22 cellular contexts compared by ENCODE assay signal in the genomic region with DNA sequence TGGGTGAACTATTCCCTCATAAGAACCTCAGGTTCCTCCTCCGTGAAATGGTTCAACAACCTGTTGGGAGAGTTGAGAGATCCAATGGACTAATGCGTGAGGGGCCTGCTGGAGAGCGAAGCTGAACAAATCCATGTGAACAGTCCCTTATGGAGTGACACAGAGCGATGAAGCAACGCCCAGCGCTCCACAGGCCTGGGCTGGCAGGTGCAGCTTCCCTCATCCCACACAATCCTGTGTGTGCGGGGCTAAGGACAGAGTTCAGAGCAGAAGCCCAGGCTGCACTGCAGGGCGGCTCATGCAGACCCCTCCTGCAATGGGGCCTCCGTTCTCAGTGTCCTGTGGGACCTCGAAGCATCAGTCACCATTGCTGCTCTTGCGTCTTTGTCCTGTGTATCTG.
DNase-seq lines count a peak whose midpoint lies in the region; ATAC-seq, FAIRE-seq and TF ChIP-seq lines count a peak whose summit lies in the region.
"Had no signal": no experiment of that assay in that cellular context is flagged by ENCODE, and none has a peak within 500 bp of the region (broad histone marks: within the 10 kb centered on the region; RNA-seq: fewer than 3 reads in every experiment).

No MANE protein-coding gene starts in this region.

- H3K4ac ChIP-seq in neuronal stem cell (ENCODE audit: low read length) = no peak overlapping the region

- H3K9me3 ChIP-seq in HepG2 (ENCODE audit: low read length) = no peaks in the 10 kb centered on the region
- H3K9me3 ChIP-seq in right lobe of liver = no peaks in the 10 kb centered on the region
- peaks cover 4% of the 10 kb centered on the region for H3K9me3 ChIP-seq in endodermal cell (ENCODE audit: control insufficient read depth, low read length)
- H3K9me3 ChIP-seq in neuronal stem cell (replicated peaks in 1 of 2; ENCODE audit: control insufficient read depth in 2 of 2, insufficient read depth in 1 of 2, low read depth in 1 of 2, low read length in 2 of 2) = no peaks in the 10 kb centered on the region
- H3K9me3 ChIP-seq: A549, HAP-1 had no signal

- 22% methylated on average over 5 of the region's 11 CpGs for WGBS in HepG2 (ENCODE audit: low lambda C conversion rate)
- 91% methylated on average over 3 of the region's 11 CpGs for WGBS in right lobe of liver (ENCODE audit: insufficient coverage, low coverage, low lambda C conversion rate, missing lambda C conversion rate)
- 90 to 93% methylated on average over 9 to 11 of the region's 11 CpGs for WGBS in endodermal cell (ENCODE audit: insufficient coverage in 1 of 2, insufficient read length in 1 of 2), 2 experiments
- WGBS in neuronal stem cell (ENCODE audit: extremely low coverage in 2 of 2, insufficient read length in 2 of 2, insufficient replicate concordance in 1 of 2), 2 donors = no CpG with 5 or more reads among the region's 11 CpGs

- H3K79me2 ChIP-seq in HepG2 (ENCODE audit: insufficient read depth, low read length) = no peaks in the 10 kb centered on the region

- no peak for TF ChIP-seq POLR2A in HepG2 (IDR thresholded peaks at IDR 0.05; ENCODE audit: insufficient read depth in 1 of 2, low read depth in 2 of 2, low read length in 2 of 2)
- TF ChIP-seq POLR2A in right lobe of liver (IDR thresholded peaks at IDR 0.05) = no peak

- no peak for TF ChIP-seq CTCF in HepG2 (CRISPR knock-in tag; IDR thresholded peaks at IDR 0.05)
- TF ChIP-seq CTCF in right lobe of liver (IDR thresholded peaks at IDR 0.05) = no peak
- no peak for TF ChIP-seq CTCF in endodermal cell (conservative IDR thresholded peaks at IDR 0.05)
- no peak for TF ChIP-seq CTCF in endothelial cell (IDR thresholded peaks at IDR 0.05; ENCODE audit: unreplicated experiment)

- H3K36me3 ChIP-seq in HepG2 (replicated peaks in 1 of 2; ENCODE audit: control insufficient read depth in 1 of 2, insufficient read depth in 2 of 2, low read length in 2 of 2) (no peaks in the 10 kb centered on the region), right lobe of liver (no peaks in the 10 kb centered on the region), endodermal cell (ENCODE audit: control insufficient read depth, insufficient read depth, low read length) (no peaks in the 10 kb centered on the region), neuronal stem cell (replicated peaks in 1 of 2; ENCODE audit: control insufficient read depth in 2 of 2, insufficient read depth in 2 of 2, low read length in 2 of 2) (no peaks in the 10 kb centered on the region)
- H3K36me3 ChIP-seq: HAP-1 had no signal

- in situ Hi-C loops in HepG2 (cut with HindIII; ENCODE audit: extremely low pct_ligation_motif_present, low pct_unique_long_range_greater_than_20kb) = no loop called here

- H4K20me1 ChIP-seq in HepG2 (ENCODE audit: insufficient read depth, low read length) = no peaks in the 10 kb centered on the region

- peaks cover 11% of the 10 kb centered on the region for H3K4me1 Mint-ChIP-seq in endodermal cell
- H3K4me1 Mint-ChIP-seq in endothelial cell (ENCODE audit: unreplicated experiment) = peaks cover 15% of the 10 kb centered on the region

- H3K4me3 ChIP-seq in HepG2 (replicated peaks in 1 of 3; ENCODE audit: insufficient read depth in 1 of 3, low read depth in 2 of 3, low read length in 3 of 3) = no peak overlapping the region
- no peak overlapping the region for H3K4me3 ChIP-seq in right lobe of liver
- H3K4me3 ChIP-seq in endodermal cell (ENCODE audit: low read length) = no peak overlapping the region
- H3K4me3 ChIP-seq in neuronal stem cell (ENCODE audit: low read length in 2 of 2) = no peak overlapping the region
- H3K4me3 ChIP-seq: A549, HAP-1 had no signal

- H3K27me3 ChIP-seq in HepG2 (ENCODE audit: control insufficient read depth in 1 of 2, insufficient read depth in 2 of 2, low read length in 2 of 2) = peaks cover 5 to 26% of the 10 kb centered on the region in 2 experiments; a peak in 3 of 5 replicates
- no peaks in the 10 kb centered on the region for H3K27me3 ChIP-seq in right lobe of liver
- no peaks in the 10 kb centered on the region for H3K27me3 ChIP-seq in endodermal cell (ENCODE audit: control insufficient read depth, insufficient read depth, low read length, poor library complexity, severe bottlenecking)
- peaks cover 0 to 44% (median 21%) of the 10 kb centered on the region in 3 experiments for H3K27me3 ChIP-seq in neuronal stem cell (ENCODE audit: control insufficient read depth in 3 of 3, insufficient read depth in 3 of 3, low read depth in 1 of 3, low read length in 3 of 3)

- H3K9ac ChIP-seq in HepG2 (ENCODE audit: insufficient read depth, low read depth, low read length) (no peak overlapping the region), endodermal cell (ENCODE audit: extremely low read depth, low read length, poor library complexity, severe bottlenecking) (no peak overlapping the region), neuronal stem cell (ENCODE audit: low read depth, low read length, poor library complexity) (no peak overlapping the region)

- peak; percentile 51; the same call in 2 of the 3 replicates for ATAC-seq in HepG2
- ATAC-seq in right lobe of liver = no peak

- no TSS peak for BruUV-seq in HepG2 (replicated peaks; lab: Mats Ljungman, UMichigan)

- no peak overlapping the region for H4K91ac ChIP-seq in neuronal stem cell (ENCODE audit: low read depth, low read length, poor library complexity)

- H3K27ac ChIP-seq in HepG2 (ENCODE audit: extremely low read length, insufficient read depth, low read length) (no peak overlapping the region), right lobe of liver (no peak overlapping the region), endodermal cell (ENCODE audit: low read depth, low read length) (no peak overlapping the region), neuronal stem cell (replicated peaks; ENCODE audit: low read length) (no peak overlapping the region)
- H3K27ac ChIP-seq: A549 had no signal

- DNase-seq in HepG2 (ENCODE audit: low spot score) (no peak), right lobe of liver (no peak), endodermal cell (peak; percentile 34), neuronal stem cell (ENCODE audit: low spot score) (no peak), AML-193 (lab: John Stamatoyannopoulos, UW) (no peak), epidermal melanocyte (ENCODE audit: insufficient read length, low spot score) (no peak), endothelial cell (ENCODE audit: low spot score) (no peak)
- DNase-seq: 8988T; ACHN; C1 segment of cervical spinal cord; Calu3; CD4-positive, alpha-beta memory T cell; COR-L47; DMS53; DMS79 treated with DMSO at 0.1 percent for 48 hours; GF-D8; GOT3 had no signal

- no peak overlapping the region for H3K14ac ChIP-seq in neuronal stem cell (ENCODE audit: low read length)

- intact Hi-C loops in HepG2 (cut with micrococcal nuclease; ENCODE audit: unreplicated experiment) (no loop called here), right lobe of liver (cut with DNase I) (no loop called here)

- H3K4me2 ChIP-seq in HepG2 (ENCODE audit: low read depth, low read length) = no peak overlapping the region
- no peak overlapping the region for H3K4me2 ChIP-seq in neuronal stem cell (ENCODE audit: insufficient read depth, low read length, poor library complexity, severe bottlenecking)
- H3K4me2 ChIP-seq: A549 had no signal

- H2AFZ ChIP-seq in HepG2 (ENCODE audit: low read length) (no peak overlapping the region), neuronal stem cell (ENCODE audit: low read length) (no peak overlapping the region)

- no peaks in the 10 kb centered on the region for H3K36me3 Mint-ChIP-seq in endodermal cell (ENCODE audit: low read depth)
- H3K36me3 Mint-ChIP-seq in endothelial cell (ENCODE audit: low read depth, unreplicated experiment) = peaks cover 3% of the 10 kb centered on the region
- H3K36me3 Mint-ChIP-seq: CD4-positive, alpha-beta memory T cell had no signal

- no peak overlapping the region for H2BK120ac ChIP-seq in neuronal stem cell (ENCODE audit: low read depth, low read length)

- peaks cover 46% of the 10 kb centered on the region for H3K27me3 Mint-ChIP-seq in endodermal cell (ENCODE audit: insufficient read depth)
- H3K27me3 Mint-ChIP-seq in endothelial cell (ENCODE audit: unreplicated experiment) = peaks cover 8% of the 10 kb centered on the region

- no peak overlapping the region for H2AK5ac ChIP-seq in neuronal stem cell (ENCODE audit: low read depth, low read length)

- H3K4me3 Mint-ChIP-seq in endodermal cell = no peak overlapping the region
- H3K4me3 Mint-ChIP-seq in endothelial cell (ENCODE audit: unreplicated experiment) = no peak overlapping the region
- H3K4me3 Mint-ChIP-seq: CD4-positive, alpha-beta memory T cell had no signal

- no peak overlapping the region for H3K27ac Mint-ChIP-seq in endodermal cell
- H3K27ac Mint-ChIP-seq in endothelial cell (ENCODE audit: unreplicated experiment) = no peak overlapping the region
- H3K27ac Mint-ChIP-seq: CD4-positive, alpha-beta memory T cell had no signal

- no peak for FAIRE-seq in HepG2 (lab: Jason Lieb, UNC)
- FAIRE-seq: GM12891, GM18507, H54 had no signal

- H2BK5ac ChIP-seq in neuronal stem cell (ENCODE audit: low read length) = no peak overlapping the region

- peak overlapping the region; percentile 39 for H3K18ac ChIP-seq in neuronal stem cell (ENCODE audit: low read length)

- no peak overlapping the region for H3K23ac ChIP-seq in neuronal stem cell (ENCODE audit: low read depth, low read length, poor library complexity)

- CTCF ChIA-PET in HepG2 (lab: Yijun Ruan, JAX; ENCODE audit: low intra/inter-chr PET ratio, low total read pairs) = no interaction called here

- POLR2A ChIA-PET in HepG2 (lab: Yijun Ruan, JAX) = no interaction called here

- no peak overlapping the region for H2BK15ac ChIP-seq in neuronal stem cell (ENCODE audit: low read length)

- H3K4me1 ChIP-seq in HepG2 (ENCODE audit: insufficient read depth, low read length) (no peaks in the 10 kb centered on the region), right lobe of liver (no peaks in the 10 kb centered on the region), endodermal cell (ENCODE audit: control insufficient read depth, insufficient read depth, low read length) (no peaks in the 10 kb centered on the region), neuronal stem cell (ENCODE audit: control insufficient read depth in 2 of 2, insufficient read depth in 1 of 2, low read depth in 1 of 2, low read length in 2 of 2) (peaks cover 3 to 8% of the 10 kb centered on the region in 2 donors)
- H3K4me1 ChIP-seq: A549, HAP-1 had no signal

- H4K8ac ChIP-seq in neuronal stem cell (ENCODE audit: low read depth, low read length) = no peak overlapping the region

- TF ChIP-seq RAD21 in HepG2 (CRISPR knock-in tag; IDR thresholded peaks at IDR 0.05) = no peak

- H2BK12ac ChIP-seq in neuronal stem cell (ENCODE audit: low read length) = no peak overlapping the region

- no peak for TF ChIP-seq EP300 in HepG2 (IDR thresholded peaks at IDR 0.05; ENCODE audit: low read depth in 2 of 2, low read length in 2 of 2)
- TF ChIP-seq EP300 in HepG2 (CRISPR knock-in tag; IDR thresholded peaks at IDR 0.05; ENCODE audit: borderline replicate concordance) = no peak

- no peaks in the 10 kb centered on the region for H3K79me1 ChIP-seq in neuronal stem cell (ENCODE audit: low read depth, low read length)

- H3K9me3 Mint-ChIP-seq in endodermal cell (peaks cover 10% of the 10 kb centered on the region), endothelial cell (ENCODE audit: unreplicated experiment) (no peaks in the 10 kb centered on the region)
- H3K9me3 Mint-ChIP-seq: CD4-positive, alpha-beta memory T cell had no signal
